Comparison of ENCODE assay signal across 2 cellular contexts in the genomic region with DNA sequence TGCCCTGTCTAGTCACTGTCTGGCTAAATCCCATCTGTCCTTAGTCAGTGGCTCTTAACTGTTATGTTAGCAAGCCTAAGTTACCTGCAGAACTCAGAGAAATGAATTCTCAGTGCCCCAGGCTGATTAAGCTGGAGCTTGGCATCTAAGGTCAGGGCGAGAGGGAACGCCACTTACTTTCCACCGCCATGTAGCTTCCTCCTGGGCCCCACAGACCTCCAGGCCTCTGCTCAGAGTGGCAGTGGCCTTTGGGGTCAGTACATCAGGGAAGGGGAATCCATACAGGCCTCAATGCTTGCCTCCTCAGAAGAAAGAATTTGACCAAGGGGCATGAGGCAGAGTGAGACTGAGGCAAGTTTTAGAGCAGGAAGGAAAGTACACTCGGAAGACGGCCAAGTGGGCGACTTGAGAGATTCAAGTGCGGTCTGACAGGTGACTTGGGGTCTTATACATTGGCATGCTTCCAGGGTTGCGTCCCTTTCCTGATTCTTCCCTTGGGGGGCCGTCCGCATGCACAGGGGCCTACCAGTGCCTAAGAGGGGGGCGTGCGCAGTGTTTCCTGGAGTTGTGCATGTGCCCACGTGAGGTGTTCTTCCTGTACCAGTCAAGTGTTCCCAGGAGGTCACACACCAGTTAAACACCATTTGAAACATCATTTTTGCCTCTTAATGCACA.
A peak's percentile ranks its signal among the peaks of the same experiment; 100 is the strongest.
TF ChIP-seq lines count a peak whose summit lies in the region.

No MANE protein-coding gene starts in this region.

TF ChIP-seq in K562, 482 proteins besides CTCF, POLR2A, EP300 and RAD21:
- TF ChIP-seq, protein P1, sequence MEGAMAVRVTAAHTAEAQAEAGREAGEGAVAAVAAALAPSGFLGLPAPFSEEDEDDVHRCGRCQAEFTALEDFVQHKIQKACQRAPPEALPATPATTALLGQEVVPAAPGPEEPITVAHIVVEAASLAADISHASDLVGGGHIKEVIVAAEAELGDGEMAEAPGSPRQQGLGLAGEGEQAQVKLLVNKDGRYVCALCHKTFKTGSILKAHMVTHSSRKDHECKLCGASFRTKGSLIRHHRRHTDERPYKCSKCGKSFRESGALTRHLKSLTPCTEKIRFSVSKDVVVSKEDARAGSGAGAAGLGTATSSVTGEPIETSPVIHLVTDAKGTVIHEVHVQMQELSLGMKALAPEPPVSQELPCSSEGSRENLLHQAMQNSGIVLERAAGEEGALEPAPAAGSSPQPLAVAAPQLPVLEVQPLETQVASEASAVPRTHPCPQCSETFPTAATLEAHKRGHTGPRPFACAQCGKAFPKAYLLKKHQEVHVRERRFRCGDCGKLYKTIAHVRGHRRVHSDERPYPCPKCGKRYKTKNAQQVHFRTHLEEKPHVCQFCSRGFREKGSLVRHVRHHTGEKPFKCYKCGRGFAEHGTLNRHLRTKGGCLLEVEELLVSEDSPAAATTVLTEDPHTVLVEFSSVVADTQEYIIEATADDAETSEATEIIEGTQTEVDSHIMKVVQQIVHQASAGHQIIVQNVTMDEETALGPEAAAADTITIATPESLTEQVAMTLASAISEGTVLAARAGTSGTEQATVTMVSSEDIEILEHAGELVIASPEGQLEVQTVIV (CRISPR knock-in tag; IDR thresholded peaks at IDR 0.05; ENCODE audit: borderline replicate concordance), result no peak
- 0 out of 2 replicates have a peak, but pooled peaks have one; percentile 13 for TF ChIP-seq NFIC (IDR thresholded peaks at IDR 0.05)

TF ChIP-seq in SK-N-SH treated with all-trans-retinoic acid at 6 μM for 48 hours, 23 proteins besides CTCF, POLR2A, EP300 and RAD21 (continued from another document):
- TF ChIP-seq, protein P2, sequence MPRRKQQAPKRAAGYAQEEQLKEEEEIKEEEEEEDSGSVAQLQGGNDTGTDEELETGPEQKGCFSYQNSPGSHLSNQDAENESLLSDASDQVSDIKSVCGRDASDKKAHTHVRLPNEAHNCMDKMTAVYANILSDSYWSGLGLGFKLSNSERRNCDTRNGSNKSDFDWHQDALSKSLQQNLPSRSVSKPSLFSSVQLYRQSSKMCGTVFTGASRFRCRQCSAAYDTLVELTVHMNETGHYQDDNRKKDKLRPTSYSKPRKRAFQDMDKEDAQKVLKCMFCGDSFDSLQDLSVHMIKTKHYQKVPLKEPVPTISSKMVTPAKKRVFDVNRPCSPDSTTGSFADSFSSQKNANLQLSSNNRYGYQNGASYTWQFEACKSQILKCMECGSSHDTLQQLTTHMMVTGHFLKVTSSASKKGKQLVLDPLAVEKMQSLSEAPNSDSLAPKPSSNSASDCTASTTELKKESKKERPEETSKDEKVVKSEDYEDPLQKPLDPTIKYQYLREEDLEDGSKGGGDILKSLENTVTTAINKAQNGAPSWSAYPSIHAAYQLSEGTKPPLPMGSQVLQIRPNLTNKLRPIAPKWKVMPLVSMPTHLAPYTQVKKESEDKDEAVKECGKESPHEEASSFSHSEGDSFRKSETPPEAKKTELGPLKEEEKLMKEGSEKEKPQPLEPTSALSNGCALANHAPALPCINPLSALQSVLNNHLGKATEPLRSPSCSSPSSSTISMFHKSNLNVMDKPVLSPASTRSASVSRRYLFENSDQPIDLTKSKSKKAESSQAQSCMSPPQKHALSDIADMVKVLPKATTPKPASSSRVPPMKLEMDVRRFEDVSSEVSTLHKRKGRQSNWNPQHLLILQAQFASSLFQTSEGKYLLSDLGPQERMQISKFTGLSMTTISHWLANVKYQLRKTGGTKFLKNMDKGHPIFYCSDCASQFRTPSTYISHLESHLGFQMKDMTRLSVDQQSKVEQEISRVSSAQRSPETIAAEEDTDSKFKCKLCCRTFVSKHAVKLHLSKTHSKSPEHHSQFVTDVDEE (CRISPR knock-in tag; IDR thresholded peaks at IDR 0.05), result no peak
- TF ChIP-seq ISL1 (CRISPR knock-in tag; IDR thresholded peaks at IDR 0.05) (no peak), ZNF70 (CRISPR knock-in tag; IDR thresholded peaks at IDR 0.05) (no peak), CREB5 (CRISPR knock-in tag; IDR thresholded peaks at IDR 0.05; ENCODE audit: low read depth) (no peak), PPARA (CRISPR knock-in tag; IDR thresholded peaks at IDR 0.05; ENCODE audit: borderline replicate concordance) (no peak), GLIS3 (CRISPR knock-in tag; IDR thresholded peaks at IDR 0.05) (no peak), ZFP30 (CRISPR knock-in tag; IDR thresholded peaks at IDR 0.05) (no peak), TCF4 (CRISPR knock-in tag; IDR thresholded peaks at IDR 0.05; ENCODE audit: borderline replicate concordance) (no peak), BACH2 (CRISPR knock-in tag; IDR thresholded peaks at IDR 0.05; ENCODE audit: borderline replicate concordance) (no peak)
- TF ChIP-seq, protein P3, sequence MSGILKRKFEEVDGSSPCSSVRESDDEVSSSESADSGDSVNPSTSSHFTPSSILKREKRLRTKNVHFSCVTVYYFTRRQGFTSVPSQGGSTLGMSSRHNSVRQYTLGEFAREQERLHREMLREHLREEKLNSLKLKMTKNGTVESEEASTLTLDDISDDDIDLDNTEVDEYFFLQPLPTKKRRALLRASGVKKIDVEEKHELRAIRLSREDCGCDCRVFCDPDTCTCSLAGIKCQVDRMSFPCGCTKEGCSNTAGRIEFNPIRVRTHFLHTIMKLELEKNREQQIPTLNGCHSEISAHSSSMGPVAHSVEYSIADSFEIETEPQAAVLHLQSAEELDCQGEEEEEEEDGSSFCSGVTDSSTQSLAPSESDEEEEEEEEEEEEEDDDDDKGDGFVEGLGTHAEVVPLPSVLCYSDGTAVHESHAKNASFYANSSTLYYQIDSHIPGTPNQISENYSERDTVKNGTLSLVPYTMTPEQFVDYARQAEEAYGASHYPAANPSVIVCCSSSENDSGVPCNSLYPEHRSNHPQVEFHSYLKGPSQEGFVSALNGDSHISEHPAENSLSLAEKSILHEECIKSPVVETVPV (CRISPR knock-in tag; IDR thresholded peaks at IDR 0.05), result no peak
